In the genomic region with DNA sequence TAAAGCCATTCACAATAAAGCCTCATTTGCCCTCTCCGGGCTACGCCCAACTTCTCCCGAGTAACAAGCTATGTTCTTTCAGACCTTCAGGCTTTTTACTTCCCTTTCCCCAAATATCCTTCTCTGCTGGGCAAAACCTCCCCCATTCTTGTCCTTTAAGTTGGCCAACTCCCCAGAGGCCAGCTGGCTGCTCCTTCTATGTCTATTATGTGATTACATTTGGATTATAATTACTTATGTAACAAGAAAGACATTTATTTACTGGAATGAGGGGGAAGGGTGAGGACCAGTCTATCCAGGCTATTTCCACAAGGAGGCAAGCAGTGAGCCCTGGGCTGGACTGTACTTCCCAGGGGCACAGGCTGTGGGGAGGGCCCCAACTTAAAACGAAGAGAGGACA, we compare ENCODE assay signal across 11 cellular contexts.
DNase-seq lines count a peak whose midpoint lies in the region; ATAC-seq and TF ChIP-seq lines count a peak whose summit lies in the region.
"Had no signal": no experiment of that assay in that cellular context is flagged by ENCODE, and none has a peak within 500 bp of the region (broad histone marks: within the 10 kb centered on the region; RNA-seq: fewer than 3 reads in every experiment).

No MANE protein-coding gene starts in this region.

- TF ChIP-seq CTCF in fibroblast of lung (conservative IDR thresholded peaks at IDR 0.05 in 1 of 2, IDR thresholded peaks at IDR 0.05 in 1 of 2; ENCODE audit: low read depth in 1 of 2, low read length in 2 of 2) (no peak), omental fat pad (IDR thresholded peaks at IDR 0.05) (no peak)

- no peaks in the 10 kb centered on the region for H4K20me1 ChIP-seq in fibroblast of lung (ENCODE audit: control insufficient read depth, extremely low read depth, insufficient read depth, low read length)

- no peaks in the 10 kb centered on the region for H3K36me3 ChIP-seq in fibroblast of lung (ENCODE audit: control insufficient read depth, insufficient read depth, low read length)
- no peaks in the 10 kb centered on the region for H3K36me3 ChIP-seq in rectal smooth muscle tissue (ENCODE audit: control insufficient read depth, insufficient read depth, low read length)
- H3K36me3 ChIP-seq: adrenal gland had no signal

- peak; percentile 25 for DNase-seq in H4 (ENCODE audit: low spot score)
- DNase-seq in NCI-H524 treated with DMSO at 0.1 percent for 48 hours (lab: John Stamatoyannopoulos, UW), result peak; percentile 9
- DNase-seq in fibroblast of lung (ENCODE audit: low read depth in 2 of 2), result peak in 1 of 2 donors; percentile 23
- DNase-seq in omental fat pad (ENCODE audit: low spot score), result no peak
- DNase-seq: activated CD4-positive, CD25-positive, alpha-beta regulatory T cell; stimulated activated CD4-positive, alpha-beta T cell treated with anti-CD3 and anti-CD28 coated beads, Interleukin-12 subunit alpha, Interleukin-12 subunit beta, amount 100 ng/mL, for 4 hours; stimulated activated naive CD8-positive, alpha-beta T cell treated with anti-CD3 and anti-CD28 coated beads, Interleukin-15, amount 100 ng/mL, for 72 hours had no signal

- H3K9ac ChIP-seq in fibroblast of lung (ENCODE audit: insufficient read depth, low read length) (no peak overlapping the region), rectal smooth muscle tissue (ENCODE audit: low read length) (no peak overlapping the region)

- ATAC-seq in omental fat pad (ENCODE audit: low FRiP score) (no peak), GM19463 (IDR thresholded peaks at IDR 0.05; ENCODE audit: unreplicated experiment) (no peak), GM19035 (IDR thresholded peaks at IDR 0.05; ENCODE audit: unreplicated experiment) (no peak)
- ATAC-seq: stimulated activated naive CD8-positive, alpha-beta T cell treated with anti-CD3 and anti-CD28 coated beads, Interleukin-15, amount 100 ng/mL, for 72 hours had no signal

- H3K27me3 ChIP-seq in fibroblast of lung (ENCODE audit: control insufficient read depth, insufficient read depth, low read length), result no peaks in the 10 kb centered on the region
- H3K27me3 ChIP-seq in rectal smooth muscle tissue (ENCODE audit: control insufficient read depth, insufficient read depth, low read length), result no peaks in the 10 kb centered on the region
- H3K27me3 ChIP-seq: adrenal gland had no signal

- no peak overlapping the region for H3K27ac ChIP-seq in fibroblast of lung (ENCODE audit: insufficient read depth, low read length)
- no peak overlapping the region for H3K27ac ChIP-seq in rectal smooth muscle tissue (ENCODE audit: low read depth, low read length)

- no peaks in the 10 kb centered on the region for H3K9me3 ChIP-seq in fibroblast of lung (ENCODE audit: control insufficient read depth, insufficient read depth, low read depth, low read length)
- H3K9me3 ChIP-seq: adrenal gland had no signal

- H3K4me1 ChIP-seq in fibroblast of lung (ENCODE audit: control insufficient read depth, extremely low read depth, insufficient read depth, low read length) (peaks cover 5% of the 10 kb centered on the region), rectal smooth muscle tissue (ENCODE audit: control insufficient read depth, insufficient read depth, low read length) (peaks cover 23% of the 10 kb centered on the region)

- H3K4me3 ChIP-seq in fibroblast of lung (replicated peaks in 1 of 4; ENCODE audit: control extremely low read depth in 1 of 4, insufficient read depth in 1 of 4, low read depth in 3 of 4, low read length in 4 of 4) (no peak overlapping the region), rectal smooth muscle tissue (ENCODE audit: low read length) (peak overlapping the region; percentile 10)
- H3K4me3 ChIP-seq: adrenal gland had no signal

- H2AFZ ChIP-seq in fibroblast of lung (ENCODE audit: low read length), result no peak overlapping the region

- peaks cover 6% of the 10 kb centered on the region for H3K79me2 ChIP-seq in fibroblast of lung (ENCODE audit: control insufficient read depth, insufficient read depth, low read length)

- peak overlapping the region; percentile 15 for H3K4me2 ChIP-seq in fibroblast of lung (ENCODE audit: extremely low read depth, insufficient read depth, low read length)
